Comparison of ENCODE assay signal across 9 cellular contexts in the genomic region with DNA sequence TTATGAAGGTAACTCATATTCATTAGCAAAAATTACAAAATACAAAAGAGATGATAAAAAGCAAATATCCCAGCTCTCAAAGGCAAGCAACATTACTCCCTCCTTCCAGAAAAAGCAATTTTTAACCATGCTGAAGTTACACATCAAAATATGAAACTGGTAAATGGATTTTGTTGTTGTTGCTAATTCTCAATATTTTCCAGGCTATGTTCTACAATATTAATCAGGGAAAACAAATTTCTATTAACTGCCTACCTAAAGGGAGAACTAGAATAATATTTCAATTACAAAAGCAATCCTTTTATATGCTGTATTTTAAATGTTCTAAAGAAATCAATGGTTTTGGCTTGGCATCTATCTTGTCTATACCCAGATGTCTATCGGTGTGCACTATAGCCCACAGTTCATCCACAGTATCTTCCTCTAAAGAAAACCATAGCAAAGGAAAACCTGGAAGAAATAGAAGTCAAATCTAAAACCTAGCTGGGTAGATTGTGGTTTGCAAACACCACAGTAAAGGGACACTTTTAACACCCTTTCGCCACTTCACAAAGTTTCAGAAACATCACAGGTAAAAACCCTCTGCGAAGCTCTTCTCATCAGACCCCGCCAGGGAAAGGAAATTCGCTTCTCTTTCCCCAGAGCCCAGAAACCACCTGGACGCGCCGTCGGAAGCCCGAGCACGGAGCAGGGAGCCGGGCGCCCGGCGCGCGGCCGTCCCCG. TPM values are rescaled to one million over a fixed set of nuclear protein-coding genes. Genes with fewer than 3 reads are reported as not detected.
DNase-seq lines count a peak whose midpoint lies in the region; ATAC-seq and TF ChIP-seq lines count a peak whose summit lies in the region.
"Had no signal": no experiment of that assay in that cellular context is flagged by ENCODE, and none has a peak within 500 bp of the region (broad histone marks: within the 10 kb centered on the region; RNA-seq: fewer than 3 reads in every experiment).

No MANE protein-coding gene starts in this region.

- H3K4me1 ChIP-seq in thyroid gland, result peaks cover 15 to 19% of the 10 kb centered on the region in 2 donors
- no peaks in the 10 kb centered on the region; the same call in none of the 2 replicates for H3K4me1 ChIP-seq in SJCRH30

- H3K4me1 Mint-ChIP-seq in immature natural killer cell, result peaks cover 55 to 68% of the 10 kb centered on the region in 2 donors

- H3K27ac Mint-ChIP-seq in immature natural killer cell, result peak overlapping the region in 5 of 6 donors; percentile 44 to 73 (median 55)

- peak; percentile 13 for ATAC-seq in GM18505 (IDR thresholded peaks at IDR 0.05; ENCODE audit: unreplicated experiment)
- ATAC-seq in HG02588 (IDR thresholded peaks at IDR 0.05; ENCODE audit: unreplicated experiment), result peak; percentile 31
- ATAC-seq in HG03175 (IDR thresholded peaks at IDR 0.05; ENCODE audit: unreplicated experiment), result no peak

- no peaks in the 10 kb centered on the region for H3K9me3 Mint-ChIP-seq in immature natural killer cell

- TF ChIP-seq POLR2A in GM18505 (IDR thresholded peaks at IDR 0.05; ENCODE audit: borderline replicate concordance, extremely low read depth, insufficient read depth, insufficient read length) (no peak), thyroid gland (IDR thresholded peaks at IDR 0.05) (no peak)

- peaks cover 4 to 11% (median 5%) of the 10 kb centered on the region in 3 donors for H3K36me3 Mint-ChIP-seq in immature natural killer cell

- peaks cover 0 to 4% (median 0%) of the 10 kb centered on the region in 3 donors for H3K27me3 Mint-ChIP-seq in immature natural killer cell (ENCODE audit: low read depth in 3 of 3)

- peak overlapping the region; percentile 76 to 82 (median 82) for H3K4me3 Mint-ChIP-seq in immature natural killer cell

- 16 to 32% methylated on average over 7 to 12 of the region's 19 CpGs for WGBS in thyroid gland, 2 donors

- DNase-seq in WERI-Rb-1, result no peak
- peak; percentile 14 to 26 (median 21) for DNase-seq in immature natural killer cell
- peak; percentile 27 to 31 for DNase-seq in thyroid gland
- no peak for DNase-seq in GM10266 (ENCODE audit: extremely low spot score)
- DNase-seq in SJCRH30, result no peak

- H3K27ac ChIP-seq in WERI-Rb-1 (no peak overlapping the region), thyroid gland (peak overlapping the region; percentile 77 to 93 (median 92)), SJCRH30 (no peak overlapping the region)
- H3K27ac ChIP-seq: KMS-11 had no signal

- intact Hi-C loops in thyroid gland (cut with DNase I), result no loop called here

- H3K27me3 ChIP-seq in WERI-Rb-1 (ENCODE audit: insufficient read depth, low read depth, severe bottlenecking) (peaks cover 8% of the 10 kb centered on the region), thyroid gland (no peaks in the 10 kb centered on the region), SJCRH30 (peaks cover 9% of the 10 kb centered on the region; the same call in 1 of the 2 replicates)

- TF ChIP-seq CTCF in WERI-Rb-1 (IDR thresholded peaks at IDR 0.05; ENCODE audit: low read depth, low read length) (no peak), thyroid gland (IDR thresholded peaks at IDR 0.05) (no peak), GM10266 (IDR thresholded peaks at IDR 0.05; ENCODE audit: control insufficient read depth, insufficient read depth, low read depth, missing control alignments) (no peak)

- H3K9me3 ChIP-seq in WERI-Rb-1 (ENCODE audit: severe bottlenecking) (no peaks in the 10 kb centered on the region), thyroid gland (no peaks in the 10 kb centered on the region), SJCRH30 (replicated peaks) (no peaks in the 10 kb centered on the region)

- H3K36me3 ChIP-seq in WERI-Rb-1 (no peaks in the 10 kb centered on the region), thyroid gland (no peaks in the 10 kb centered on the region), SJCRH30 (no peaks in the 10 kb centered on the region)

- peak overlapping the region; percentile 90 for H3K4me3 ChIP-seq in WERI-Rb-1 (ENCODE audit: low read depth, low read length)
- peak overlapping the region; percentile 71 to 85 (median 79) for H3K4me3 ChIP-seq in thyroid gland (replicated peaks in 1 of 3)
- H3K4me3 ChIP-seq in SJCRH30, result no peak overlapping the region

RNA-seq across cellular contexts. Expression of gene TC2N, which starts 32.0 kb away (rescaled TPM):
- 100 to 1,000 TPM in 2 of 3 donors, 10 to 100 TPM in 1; 97.4 to 158 (median 112) TPM for polyA plus RNA-seq in immature natural killer cell
- total RNA-seq in thyroid gland, result 100 to 1,000 TPM in 1 of 4 donors, 10 to 100 TPM in 3; 57.5 to 102 (median 78.0) TPM
- total RNA-seq in SJCRH30 (2014; rRNA removed; shearing (Covaris generic)), result 0.26 and 0.41 TPM in 2 replicates

Comparison
In these comparisons a context has a peak if more than half of its experiments do, and no peak if none do; other contexts are left out.
1. DNase-seq: peak in immature natural killer cell (3 of 3) and thyroid gland (2 of 2); none in WERI-Rb-1 (single experiment), GM10266 (single experiment) and SJCRH30 (0 of 2).
2. H3K27ac ChIP-seq: peak in thyroid gland (3 of 3); none in WERI-Rb-1 (single experiment) and SJCRH30 (single experiment).
3. RNA of gene TC2N, which starts 32.0 kb away (total RNA-seq): 57.5 to 102 TPM in thyroid gland; 0.26 to 0.41 TPM in SJCRH30; every median in the first group is over 10 times any median in the second.